ENCODE assay signal across 19 cellular contexts in the genomic region with DNA sequence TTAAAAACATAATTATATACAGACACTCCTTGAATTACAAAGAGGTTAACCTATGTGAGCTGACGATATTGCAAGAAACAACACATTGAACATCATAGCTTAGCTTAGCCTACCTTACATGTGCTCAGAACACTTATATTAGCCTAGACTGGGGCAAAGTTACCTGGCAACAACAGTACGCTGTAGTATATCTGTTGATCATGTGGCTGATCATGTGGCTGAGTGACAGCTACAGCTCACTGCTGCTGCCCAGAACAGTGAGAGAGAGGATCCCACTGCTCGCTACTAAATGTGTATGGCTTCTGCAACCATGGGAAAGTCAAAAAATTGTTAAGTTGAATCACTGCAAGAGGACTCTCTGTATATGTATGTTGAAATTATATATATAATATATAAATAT.
A peak's percentile ranks its signal among the peaks of the same experiment; 100 is the strongest.
DNase-seq lines count a peak whose midpoint lies in the region; TF ChIP-seq lines count a peak whose summit lies in the region.
"Had no signal": no experiment of that assay in that cellular context is flagged by ENCODE, and none has a peak within 500 bp of the region (broad histone marks: within the 10 kb centered on the region; RNA-seq: fewer than 3 reads in every experiment).

No MANE protein-coding gene starts in this region.

- no peaks in the 10 kb centered on the region for H3K9me3 ChIP-seq in tibial artery
- H3K9me3 ChIP-seq: BLaER1, Caco-2, HAP-1 had no signal

- no peak for TF ChIP-seq CTCF in tibial artery (IDR thresholded peaks at IDR 0.05)

- no peaks in the 10 kb centered on the region for H3K4me1 ChIP-seq in tibial artery
- H3K4me1 ChIP-seq: BLaER1, Caco-2 had no signal

- intact Hi-C loops in tibial artery (cut with DNase I; ENCODE audit: low total_unique reads): no loop called here

- DNase-seq in DMS53 (lab: John Stamatoyannopoulos, UW) (peak; percentile 12), DMS53 treated with DMSO at 0.1 percent for 48 hours (lab: John Stamatoyannopoulos, UW; ENCODE audit: unreplicated experiment) (no peak), NCI-H748 (lab: John Stamatoyannopoulos, UW; ENCODE audit: unreplicated experiment) (peak; percentile 41), NCI-H748 treated with DMSO at 0.1 percent for 48 hours (lab: John Stamatoyannopoulos, UW) (no peak), SK-MEL-5 (ENCODE audit: low read depth, low spot score) (peak; percentile 35), tibial artery (no peak), SK-N-DZ (ENCODE audit: low spot score) (no peak)
- DNase-seq: Caco-2; CD4-positive, CD25-positive, alpha-beta regulatory T cell; CD8-positive, alpha-beta T cell; DMS153; DMS79 treated with DMSO at 0.1 percent for 48 hours; GF-D8; HFFc6 had no signal

- no peak overlapping the region for H3K27ac ChIP-seq in tibial artery
- H3K27ac ChIP-seq: 22Rv1, BLaER1, C4-2B had no signal

- H3K4me3 ChIP-seq in tibial artery: no peak overlapping the region
- H3K4me3 ChIP-seq: BLaER1, GM23338, HAP-1 had no signal

- H3K36me3 ChIP-seq in tibial artery: no peaks in the 10 kb centered on the region
- H3K36me3 ChIP-seq: BLaER1, HAP-1 had no signal

- in situ Hi-C loops in SK-MEL-5 (cut with HindIII; ENCODE audit: low pct_unique_long_range_greater_than_20kb, low sequenced_read_pairs): no loop called here

- H3K27me3 ChIP-seq in tibial artery: no peaks in the 10 kb centered on the region
- H3K27me3 ChIP-seq: BLaER1 had no signal

Comparison
In these comparisons a context has a peak if more than half of its experiments do, and no peak if none do; other contexts are left out.
1. DNase-seq: peak in DMS53 (single experiment), NCI-H748 (single experiment) and SK-MEL-5 (single experiment); none in DMS53 treated with DMSO at 0.1 percent for 48 hours (single experiment), NCI-H748 treated with DMSO at 0.1 percent for 48 hours (single experiment), tibial artery (0 of 2) and SK-N-DZ (single experiment).